In genomic region chr10:127889605-127890195, GRCh38 we compare ENCODE assay signal across 15 cellular contexts. TPM values are rescaled to one million over a fixed set of nuclear protein-coding genes. Genes with fewer than 3 reads are reported as not detected.
A peak's percentile ranks its signal among the peaks of the same experiment; 100 is the strongest.
DNase-seq lines count a peak whose midpoint lies in the region; ATAC-seq, FAIRE-seq and TF ChIP-seq lines count a peak whose summit lies in the region.
"Had no signal": no experiment of that assay in that cellular context is flagged by ENCODE, and none has a peak within 500 bp of the region (broad histone marks: within the 10 kb centered on the region; RNA-seq: fewer than 3 reads in every experiment).

No MANE protein-coding gene starts in this region.

- no peak overlapping the region for H3K4me3 Mint-ChIP-seq in chondrocyte (ENCODE audit: unreplicated experiment)
- H3K4me3 Mint-ChIP-seq: activated T-cell treated with anti-CD3 and anti-CD28 coated beads, Interleukin-2, amount 50 U/mL, for 72 hours; central memory CD8-positive, alpha-beta T cell had no signal

- no peaks in the 10 kb centered on the region for H3K36me3 Mint-ChIP-seq in chondrocyte (ENCODE audit: low read depth)

- H3K27ac ChIP-seq in left ventricle myocardium inferior (replicated peaks) (no peak overlapping the region), lower lobe of right lung (no peak overlapping the region)

- no peaks in the 10 kb centered on the region for H3K9me3 Mint-ChIP-seq in chondrocyte (ENCODE audit: low read depth)
- H3K9me3 Mint-ChIP-seq: activated T-cell treated with anti-CD3 and anti-CD28 coated beads, Interleukin-2, amount 50 U/mL, for 72 hours; central memory CD8-positive, alpha-beta T cell had no signal

- H3K27me3 Mint-ChIP-seq in chondrocyte (ENCODE audit: low read depth): peaks cover 3% of the 10 kb centered on the region

- H3K9me3 ChIP-seq in left ventricle myocardium inferior (replicated peaks): no peaks in the 10 kb centered on the region
- H3K9me3 ChIP-seq in lower lobe of right lung: no peaks in the 10 kb centered on the region
- H3K9me3 ChIP-seq: HAP-1, heart right ventricle had no signal

- H3K4me1 Mint-ChIP-seq in chondrocyte (ENCODE audit: low read depth): peaks cover 14% of the 10 kb centered on the region
- H3K4me1 Mint-ChIP-seq: central memory CD8-positive, alpha-beta T cell had no signal

- peak overlapping the region; percentile 60 for H3K27ac Mint-ChIP-seq in chondrocyte (ENCODE audit: unreplicated experiment)
- H3K27ac Mint-ChIP-seq: activated T-cell treated with anti-CD3 and anti-CD28 coated beads, Interleukin-2, amount 50 U/mL, for 72 hours had no signal

- peak; percentile 48 for ATAC-seq in Right ventricle myocardium superior (ENCODE audit: poor library complexity)
- ATAC-seq in lower lobe of right lung: peak; percentile 42 to 58
- ATAC-seq in GM19035 (IDR thresholded peaks at IDR 0.05; ENCODE audit: unreplicated experiment): no peak
- ATAC-seq: activated T-cell treated with anti-CD3 and anti-CD28 coated beads, Interleukin-2, amount 50 U/mL, for 72 hours had no signal

- no peak for DNase-seq in Right ventricle myocardium superior
- DNase-seq in left ventricle myocardium inferior: no peak
- no peak for DNase-seq in chondrocyte (ENCODE audit: low spot score)
- DNase-seq in lower lobe of right lung: no peak
- DNase-seq in urothelium cell line (ENCODE audit: low spot score): peak; percentile 53
- no peak for DNase-seq in GM20000 (ENCODE audit: low spot score)
- DNase-seq in stimulated activated CD4-positive, alpha-beta T cell treated with anti-CD3 and anti-CD28 coated beads, Interleukin-2, amount 100 ng/mL, for 48 hours: no peak
- DNase-seq: ACHN; activated T-cell treated with anti-CD3 and anti-CD28 coated beads, Interleukin-2, amount 50 U/mL, for 72 hours; GDM1; heart right ventricle had no signal

- H3K4me3 ChIP-seq in left ventricle myocardium inferior (no peak overlapping the region), lower lobe of right lung (no peak overlapping the region)
- H3K4me3 ChIP-seq: HAP-1, heart right ventricle had no signal

- H3K4me1 ChIP-seq in left ventricle myocardium inferior (peaks cover 11% of the 10 kb centered on the region), lower lobe of right lung (no peaks in the 10 kb centered on the region)
- H3K4me1 ChIP-seq: HAP-1 had no signal

- H3K36me3 ChIP-seq in left ventricle myocardium inferior: no peaks in the 10 kb centered on the region
- no peaks in the 10 kb centered on the region for H3K36me3 ChIP-seq in lower lobe of right lung
- H3K36me3 ChIP-seq: HAP-1, heart right ventricle had no signal

- H3K27me3 ChIP-seq in left ventricle myocardium inferior (ENCODE audit: low read depth) (peaks cover 27% of the 10 kb centered on the region), lower lobe of right lung (ENCODE audit: low read depth) (no peaks in the 10 kb centered on the region)

- intact Hi-C loops in Right ventricle myocardium superior (cut with DNase I): no loop called here
- intact Hi-C loops in left ventricle myocardium inferior (cut with micrococcal nuclease): no loop called here
- intact Hi-C loops in lower lobe of right lung (cut with DNase I): no loop called here

- no peak for FAIRE-seq in urothelium cell line (lab: Jason Lieb, UNC)
- FAIRE-seq: TTC549 had no signal

- TF ChIP-seq CTCF in left ventricle myocardium inferior (IDR thresholded peaks at IDR 0.05; ENCODE audit: borderline replicate concordance) (no peak), chondrocyte (IDR thresholded peaks at IDR 0.05) (no peak), lower lobe of right lung (IDR thresholded peaks at IDR 0.05) (no peak), GM20000 (IDR thresholded peaks at IDR 0.05; ENCODE audit: extremely low read depth, missing control alignments) (no peak)

RNA-seq across cellular contexts. Expression of gene CLRN3, which starts 3.0 kb away (rescaled TPM):
- not detected for total RNA-seq in Right ventricle myocardium superior
- total RNA-seq in left ventricle myocardium inferior: not detected
- total RNA-seq in chondrocyte: not detected in 3 replicates
- total RNA-seq in lower lobe of right lung: not detected
- total RNA-seq: activated T-cell treated with anti-CD3 and anti-CD28 coated beads, Interleukin-2, amount 50 U/mL, for 72 hours; heart right ventricle had no signal

RNA-seq across cellular contexts. Expression of gene PTPRE, which starts 17.2 kb away (rescaled TPM):
- total RNA-seq in Right ventricle myocardium superior (16.0 TPM), left ventricle myocardium inferior (13.8 TPM), chondrocyte (3.1 to 6.2 TPM (median 5.7 TPM) in 3 replicates), lower lobe of right lung (60.5 TPM)
